In genomic region chr4:122710434-122711308, GRCh38 we compare ENCODE assay signal across 10 cellular contexts. TPM values are rescaled to one million over a fixed set of nuclear protein-coding genes. Genes with fewer than 3 reads are reported as not detected.
A peak's percentile ranks its signal among the peaks of the same experiment; 100 is the strongest.
DNase-seq lines count a peak whose midpoint lies in the region; ATAC-seq and TF ChIP-seq lines count a peak whose summit lies in the region.
"Had no signal": no experiment of that assay in that cellular context is flagged by ENCODE, and none has a peak within 500 bp of the region (broad histone marks: within the 10 kb centered on the region; RNA-seq: fewer than 3 reads in every experiment).

No MANE protein-coding gene starts in this region.

- TF ChIP-seq CTCF in fibroblast of pulmonary artery (IDR thresholded peaks at IDR 0.05; ENCODE audit: low read length, missing control alignments): no peak

- no peaks in the 10 kb centered on the region for H3K9me3 ChIP-seq in MG63
- H3K9me3 ChIP-seq: body of pancreas had no signal

- DNase-seq in MG63: no peak
- peak; percentile 42 for DNase-seq in fibroblast of pulmonary artery (ENCODE audit: low read depth)
- DNase-seq in C1 segment of cervical spinal cord (lab: John Stamatoyannopoulos, UW): no peak
- no peak for DNase-seq in A172 (ENCODE audit: low spot score)
- no peak for DNase-seq in iPS-NIHi7 (ENCODE audit: extremely low spot score)
- DNase-seq: body of pancreas, OCI-M1 had no signal

- ATAC-seq in GM18511 (IDR thresholded peaks at IDR 0.05; ENCODE audit: unreplicated experiment): peak; percentile 83
- peak; percentile 62 for ATAC-seq in GM21786 (IDR thresholded peaks at IDR 0.05; ENCODE audit: unreplicated experiment)
- ATAC-seq in HG03571 (IDR thresholded peaks at IDR 0.05; ENCODE audit: unreplicated experiment): no peak
- ATAC-seq: body of pancreas had no signal

- no peaks in the 10 kb centered on the region for H3K36me3 ChIP-seq in MG63

- H3K4me3 ChIP-seq in MG63 (peak overlapping the region; percentile 15), fibroblast of pulmonary artery (replicated peaks; ENCODE audit: low read depth, low read length) (no peak overlapping the region)
- H3K4me3 ChIP-seq: body of pancreas had no signal

- H3K27me3 ChIP-seq in MG63: no peaks in the 10 kb centered on the region

RNA-seq across cellular contexts. Expression of gene BBS12, which starts 21.8 kb away (rescaled TPM):
- 2.6 and 5.6 TPM in 2 replicates for total RNA-seq in MG63 (2014; rRNA removed; shearing (Covaris generic); ENCODE audit: low replicate concordance)
- total RNA-seq in A172 (2014; rRNA removed; shearing (Covaris generic)): 3.3 and 5.2 TPM in 2 replicates
